Comparison of ENCODE assay signal across 28 cellular contexts in genomic region chr17:69166957-69167356, GRCh38. TPM values are rescaled to one million over a fixed set of nuclear protein-coding genes. Genes with fewer than 3 reads are reported as not detected.
"Had no signal": no experiment of that assay in that cellular context is flagged by ENCODE, and none has a peak within 500 bp of the region (broad histone marks: within the 10 kb centered on the region; RNA-seq: fewer than 3 reads in every experiment).

No MANE protein-coding gene starts in this region.

- H3K4me3 ChIP-seq: pancreas, prostate gland, right lobe of liver, skin epidermis, smooth muscle cell, spleen, suprapubic skin, testis, tibial artery, transverse colon, upper lobe of right lung, uterus had no signal

- DNase-seq: naive thymus-derived CD8-positive, alpha-beta T cell; nephron progenitor cell; nucleus accumbens; pancreas; right cardiac atrium; right lobe of liver; spleen; stimulated activated CD4-positive, alpha-beta T cell treated with anti-CD3 and anti-CD28 coated beads, Interleukin-12 subunit alpha, Interleukin-12 subunit beta, amount 100 ng/mL, for 4 hours; stimulated activated CD4-positive, alpha-beta T cell treated with anti-CD3 and anti-CD28 coated beads, Interleukin-1b, Interleukin-23, amount 100 ng/mL, for 48 hours; stimulated activated CD4-positive, alpha-beta T cell treated with anti-CD3 and anti-CD28 coated beads, Interleukin-4, amount 100 ng/mL, for 1 hour; stimulated activated CD4-positive, alpha-beta T cell treated with anti-CD3 and anti-CD28 coated beads, Interleukin-4, amount 100 ng/mL, for 4 hours; stimulated activated CD8-positive, alpha-beta memory T cell treated with anti-CD3 and anti-CD28 coated beads, Interleukin-4, amount 100 ng/mL, for 48 hours; stimulated activated naive CD4-positive, alpha-beta T cell; stimulated activated naive CD8-positive, alpha-beta T cell treated with anti-CD3 and anti-CD28 coated beads, Interleukin-15, amount 100 ng/mL, for 72 hours; stimulated activated naive CD8-positive, alpha-beta T cell treated with anti-CD3 and anti-CD28 coated beads, Interleukin-15, Interleukin-2, amounts not matched to agents 100 U/mL and 50 U/mL, for 24 hours; substantia nigra; testis; tibial artery; transverse colon; upper lobe of right lung; uterus had no signal

- H3K4me1 ChIP-seq: pancreas, prostate gland, right lobe of liver, suprapubic skin, tibial artery, transverse colon, upper lobe of right lung, uterus had no signal

- H3K27ac ChIP-seq: neutrophil, pancreas, prostate gland, right lobe of liver, skin epidermis, spleen, suprapubic skin, testis, tibial artery, transverse colon, upper lobe of right lung, uterus had no signal

- H3K9me3 ChIP-seq: neutrophil, pancreas, prostate gland, right lobe of liver, spleen, suprapubic skin, testis, tibial artery, transverse colon, upper lobe of right lung, uterus had no signal

- H3K4me2 ChIP-seq: smooth muscle cell had no signal

- ATAC-seq: naive thymus-derived CD8-positive, alpha-beta T cell; natural killer cell treated with Interleukin-12 subunit alpha and Interleukin-12 subunit beta and Interleukin-15 and Interleukin-18, amount 100 ng/mL, for 72 hours; pancreas; right cardiac atrium; right lobe of liver; stimulated activated memory B cell treated with anti-CD40 and anti-IgM and Interleukin-4, amounts not matched to agents 10 μg/mL and 1 μg/mL and 100 μg/mL, for 72 hours; stimulated activated naive CD8-positive, alpha-beta T cell treated with anti-CD3 and anti-CD28 coated beads, Interleukin-15, amount 100 ng/mL, for 72 hours; stimulated activated naive CD8-positive, alpha-beta T cell treated with anti-CD3 and anti-CD28 coated beads, Interleukin-15, Interleukin-2, amounts not matched to agents 100 U/mL and 50 U/mL, for 24 hours; upper lobe of right lung had no signal

- H3K36me3 ChIP-seq: neutrophil, pancreas, prostate gland, right lobe of liver, spleen, suprapubic skin, tibial artery, transverse colon, upper lobe of right lung, uterus had no signal

- H3K27me3 ChIP-seq: neutrophil, pancreas, right lobe of liver, spleen, suprapubic skin, testis, tibial artery, transverse colon, upper lobe of right lung, uterus had no signal

RNA-seq across cellular contexts. Expression of gene ABCA6, which starts 25.3 kb away (rescaled TPM):
- total RNA-seq: smooth muscle cell had no signal
